ENCODE assay signal across 7 cellular contexts in the genomic region with DNA sequence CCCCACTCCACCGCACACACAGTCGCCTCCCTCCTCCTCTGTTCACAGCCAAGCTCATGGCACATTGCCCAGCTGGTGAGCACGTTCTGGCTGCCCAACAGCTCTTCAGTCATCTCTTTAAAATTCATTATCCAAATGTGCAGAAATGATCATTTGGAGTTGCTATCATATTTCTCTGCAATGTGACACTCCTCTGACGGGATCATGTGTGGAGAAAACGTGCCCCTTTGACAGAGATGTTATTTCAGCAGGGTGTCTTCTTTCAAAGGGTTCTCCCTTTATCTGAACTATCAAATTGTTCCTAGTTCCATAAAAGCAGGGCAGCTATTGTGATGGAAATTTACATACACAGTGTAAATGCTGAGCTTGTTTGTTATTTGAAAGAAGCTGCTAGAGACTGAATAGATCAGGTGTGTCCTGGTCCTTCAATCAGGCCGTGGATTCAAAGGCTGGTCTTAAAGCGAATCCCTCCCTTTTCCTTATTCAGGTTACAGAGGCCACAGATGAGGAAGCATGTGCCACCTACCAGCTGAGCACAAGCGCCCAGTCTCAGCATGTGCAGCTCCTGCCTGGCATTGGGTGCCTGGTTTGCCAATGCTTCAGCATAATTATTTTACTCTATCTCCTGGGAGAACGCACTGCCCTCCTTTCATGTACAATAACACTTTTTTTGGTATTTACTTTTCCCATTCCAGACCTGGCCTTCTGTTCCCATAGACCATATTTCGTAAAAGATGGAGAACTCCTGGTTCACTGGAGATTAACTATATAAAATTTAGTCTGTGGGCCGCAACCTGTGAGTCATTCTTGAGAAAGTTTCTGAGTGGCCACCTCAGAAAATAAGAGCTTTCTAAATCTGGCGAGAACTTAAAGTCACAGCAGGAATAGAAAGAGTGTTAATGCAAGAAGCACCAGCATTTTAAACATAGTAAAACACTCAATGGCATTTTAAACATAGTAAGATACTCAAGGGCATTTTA.
DNase-seq lines count a peak whose midpoint lies in the region; ATAC-seq and TF ChIP-seq lines count a peak whose summit lies in the region.

No MANE protein-coding gene starts in this region.

- H3K4me2 ChIP-seq in hepatocyte = no peak overlapping the region

- H3K4me1 ChIP-seq in hepatocyte (ENCODE audit: insufficient read depth) = no peaks in the 10 kb centered on the region

- H3K79me2 ChIP-seq in hepatocyte = no peaks in the 10 kb centered on the region

- TF ChIP-seq CTCF in hepatocyte (IDR thresholded peaks at IDR 0.05; ENCODE audit: poor library complexity) = no peak
- no peak for TF ChIP-seq CTCF in type B pancreatic cell (conservative IDR thresholded peaks at IDR 0.05)

- no peaks in the 10 kb centered on the region for H3K36me3 ChIP-seq in hepatocyte (replicated peaks; ENCODE audit: insufficient read depth, low read depth)

- no peak overlapping the region for H3K4me3 ChIP-seq in hepatocyte

- H3K27ac Mint-ChIP-seq in type B pancreatic cell = peak overlapping the region; percentile 13

- DNase-seq in NCI-H1105 treated with DMSO at 0.1 percent for 48 hours (lab: John Stamatoyannopoulos, UW) (peak; percentile 86), T1000 (lab: John Stamatoyannopoulos, UW) (peak; percentile 39), hepatocyte (ENCODE audit: low spot score) (peak; percentile 39), type B pancreatic cell (ENCODE audit: extremely low spot score, unreplicated experiment) (no peak)
- no peak for DNase-seq in activated T-cell treated with anti-CD3 and anti-CD28 coated beads, Interleukin-2, amount 50 U/mL, for 1 hour
- no peak for DNase-seq in activated CD8-positive, alpha-beta memory T cell treated with anti-CD3 and anti-CD28 coated beads for 24 hours

- peaks cover 9% of the 10 kb centered on the region for H3K4me1 Mint-ChIP-seq in type B pancreatic cell (ENCODE audit: unreplicated experiment)

- no peaks in the 10 kb centered on the region for H3K27me3 ChIP-seq in hepatocyte

- no peaks in the 10 kb centered on the region for H3K9me3 ChIP-seq in hepatocyte (ENCODE audit: low read depth)

- no peak for ATAC-seq in GM21529 (IDR thresholded peaks at IDR 0.05; ENCODE audit: unreplicated experiment)

- no peaks in the 10 kb centered on the region for H4K20me1 ChIP-seq in hepatocyte (ENCODE audit: insufficient read depth, poor library complexity, severe bottlenecking)

- no peak overlapping the region for H3K4me3 Mint-ChIP-seq in type B pancreatic cell

- H3K27me3 Mint-ChIP-seq in type B pancreatic cell = no peaks in the 10 kb centered on the region

- peaks cover 4% of the 10 kb centered on the region for H3K9me3 Mint-ChIP-seq in type B pancreatic cell

- H3K27ac ChIP-seq in hepatocyte = no peak overlapping the region

- no peak overlapping the region for H2AFZ ChIP-seq in hepatocyte

- no peaks in the 10 kb centered on the region for H3K36me3 Mint-ChIP-seq in type B pancreatic cell

- no peaks in the 10 kb centered on the region for H3K9me2 ChIP-seq in hepatocyte (replicated peaks; ENCODE audit: insufficient read depth)

- 69% methylated on average over 12 of the region's 12 CpGs for WGBS in hepatocyte (ENCODE audit: low lambda C conversion rate, missing lambda C conversion rate)

Comparison
In these comparisons a context has a peak if more than half of its experiments do, and no peak if none do; other contexts are left out.
1. DNase-seq: peak in NCI-H1105 treated with DMSO at 0.1 percent for 48 hours (single experiment), T1000 (single experiment) and hepatocyte (single experiment); none in type B pancreatic cell (single experiment), activated T-cell treated with anti-CD3 and anti-CD28 coated beads, Interleukin-2, amount 50 U/mL, for 1 hour (single experiment) and activated CD8-positive, alpha-beta memory T cell treated with anti-CD3 and anti-CD28 coated beads for 24 hours (single experiment).